8 cellular contexts compared by ENCODE assay signal in genomic region chr9:95003694-95004451, GRCh38.
DNase-seq lines count a peak whose midpoint lies in the region; ATAC-seq, FAIRE-seq and TF ChIP-seq lines count a peak whose summit lies in the region.

No MANE protein-coding gene starts in this region.

- H3K4me1 ChIP-seq in GM12878 (ENCODE audit: control insufficient read depth, insufficient read depth, low read length) (no peaks in the 10 kb centered on the region; the same call in 1 of the 2 replicates), gastrocnemius medialis (peaks cover 17 to 35% of the 10 kb centered on the region in 2 donors)

- H2AFZ ChIP-seq in GM12878 (ENCODE audit: control insufficient read depth, low read depth, low read length) = peak overlapping the region; percentile 81

- peak overlapping the region; percentile 78 for H3K9ac ChIP-seq in GM12878 (ENCODE audit: control insufficient read depth, insufficient read depth, low read length)

- H3K27ac ChIP-seq in GM12878 (ENCODE audit: control insufficient read depth, insufficient read depth) (peak overlapping the region; percentile 69), gastrocnemius medialis (peak overlapping the region; percentile 95 to 98 (median 97))

- ATAC-seq in GM21528 (IDR thresholded peaks at IDR 0.05; ENCODE audit: low FRiP score, unreplicated experiment) (peak; percentile 32), GM12878 (peak; percentile 68), gastrocnemius medialis (no peak), HG03025 (IDR thresholded peaks at IDR 0.05; ENCODE audit: low FRiP score, unreplicated experiment) (no peak)

- no peak for TF ChIP-seq RAD21 in GM12878 (IDR thresholded peaks at IDR 0.05; ENCODE audit: insufficient read depth, low read depth, low read length)

- TF ChIP-seq POLR2A in GM12878 (IDR thresholded peaks at IDR 0.05; ENCODE audit: low read depth, low read length) = no peak
- TF ChIP-seq POLR2A in gastrocnemius medialis (IDR thresholded peaks at IDR 0.05) = peak in 1 of 2 donors; percentile 9

- H3K9me3 ChIP-seq in GM12878 (replicated peaks; ENCODE audit: control insufficient read depth, insufficient read depth, low read length) (no peaks in the 10 kb centered on the region), iPS-18c (ENCODE audit: control insufficient read depth, insufficient read depth, low read length) (no peaks in the 10 kb centered on the region), gastrocnemius medialis (no peaks in the 10 kb centered on the region)

- SMC1A ChIA-PET in GM12878 (lab: Charles Lee; ENCODE audit: uncharacterized antibody, unreplicated experiment) = interaction anchor here (1.0 to 1.1 kb wide), 2 partner anchors 33 to 64 kb away, joined by 3 read pairs; no protein-coding TSS in a partner anchor

- RAD21 ChIA-PET in GM12878 (lab: Charles Lee; ENCODE audit: unreplicated experiment) = interaction anchor here (1.1 kb wide), 1 partner anchor 124 kb away, joined by 3 read pairs; no protein-coding TSS in a partner anchor

- H3K36me3 ChIP-seq in GM12878 (ENCODE audit: control insufficient read depth in 2 of 2, insufficient read depth in 2 of 2, low read length in 1 of 2) (no peaks in the 10 kb centered on the region), gastrocnemius medialis (no peaks in the 10 kb centered on the region)

- intact Hi-C loops in GM12878 (cut with micrococcal nuclease; ENCODE audit: unreplicated experiment) = loop anchor here (10.0 kb wide), 1 partner anchor 219 kb away; no protein-coding TSS in a partner anchor
- intact Hi-C loops in gastrocnemius medialis (cut with DNase I; ENCODE audit: low total_unique reads) = loop anchor here (2.0 to 10.0 kb wide), 5 partner anchors 45 to 501 kb away; no protein-coding TSS in a partner anchor

- H3K79me2 ChIP-seq in GM12878 (ENCODE audit: control insufficient read depth, insufficient read depth, low read length) = no peaks in the 10 kb centered on the region; the same call in 1 of the 2 replicates

- BruUV-seq in GM12878 (replicated peaks; lab: Mats Ljungman, UMichigan) = no TSS peak

- TF ChIP-seq EP300 in GM12878 (IDR thresholded peaks at IDR 0.05; ENCODE audit: borderline replicate concordance in 1 of 2, control insufficient read depth in 1 of 2, low read depth in 2 of 2, low read length in 2 of 2) = no peak

- no peak for FAIRE-seq in GM12878 (lab: Jason Lieb, UNC)

- DNase-seq in DMS53 (lab: John Stamatoyannopoulos, UW) (peak; percentile 74), NCI-H526 treated with DMSO at 0.1 percent for 48 hours (lab: John Stamatoyannopoulos, UW) (peak; percentile 58), GM12878 (ENCODE audit: low read depth, low spot score) (no peak), gastrocnemius medialis (peak in 1 of 2 donors; percentile 32), HPDE6-E6E7 (ENCODE audit: extremely low spot score) (no peak)

- H3K4me2 ChIP-seq in GM12878 (ENCODE audit: control insufficient read depth, insufficient read depth) = peak overlapping the region; percentile 90

- TF ChIP-seq CTCF in GM12878 (IDR thresholded peaks at IDR 0.05 in 2 of 3, conservative IDR thresholded peaks at IDR 0.05 in 1 of 3; ENCODE audit: control insufficient read depth in 2 of 3, extremely low read depth in 1 of 3, insufficient read depth in 1 of 3, low read depth in 3 of 3, low read length in 3 of 3) = no peak
- peak in 3 of 5 experiments; percentile 15 to 29 (median 23) for TF ChIP-seq CTCF in gastrocnemius medialis (IDR thresholded peaks at IDR 0.05 in 4 of 5, conservative IDR thresholded peaks at IDR 0.05 in 1 of 5)

- H3K4me3 ChIP-seq in GM12878 = peak overlapping the region; percentile 77
- H3K4me3 ChIP-seq in iPS-18c (ENCODE audit: insufficient read depth, low read depth, low read length) = peak overlapping the region; percentile 63
- H3K4me3 ChIP-seq in gastrocnemius medialis = peak overlapping the region; percentile 66 to 84 (median 82)

- CTCF ChIA-PET in GM12878 (lab: Yijun Ruan, JAX) = interaction anchor here (1.0 kb wide), 1 partner anchor 322 kb away, joined by 4 read pairs; no protein-coding TSS in a partner anchor

- in situ Hi-C loops in GM12878 (cut with MboI) = no loop called here
- in situ Hi-C loops in gastrocnemius medialis (cut with MboI; ENCODE audit: low sequenced_read_pairs in 4 of 4) = loop anchor here in 2 of 4 donors (10.0 kb wide), 1 partner anchor 219 kb away; no protein-coding TSS in a partner anchor

- H3K27me3 ChIP-seq in GM12878 (replicated peaks in 1 of 2; ENCODE audit: control insufficient read depth in 2 of 2, insufficient read depth in 2 of 2, low read length in 1 of 2) (no peaks in the 10 kb centered on the region), gastrocnemius medialis (no peaks in the 10 kb centered on the region)

- POLR2A ChIA-PET in GM12878 (lab: Charles Lee) = no interaction called here

- WGBS in GM12878 (ENCODE audit: insufficient coverage, insufficient replicate concordance, low lambda C conversion rate, missing lambda C conversion rate) = 20% methylated on average over 21 of the region's 22 CpGs

- no peaks in the 10 kb centered on the region for H4K20me1 ChIP-seq in GM12878 (ENCODE audit: control insufficient read depth, insufficient read depth)

TF ChIP-seq in GM12878, 131 proteins besides CTCF, POLR2A, EP300 and RAD21:
- TF ChIP-seq CREB1 (IDR thresholded peaks at IDR 0.05; ENCODE audit: low read depth) (0 out of 2 replicates have a peak, but pooled peaks have one; percentile 52), RFX5 (IDR thresholded peaks at IDR 0.05; ENCODE audit: low read depth, low read length) (peak; percentile 70; the same call in 1 of the 2 replicates), CREM (IDR thresholded peaks at IDR 0.05; ENCODE audit: low read depth) (0 out of 2 replicates have a peak, but pooled peaks have one; percentile 8), POU2F2 (IDR thresholded peaks at IDR 0.05; ENCODE audit: borderline replicate concordance, low read depth, low read length) (no peak)

Comparison
In these comparisons a context has a peak if more than half of its experiments do, and no peak if none do; other contexts are left out.
1. DNase-seq: peak in DMS53 (single experiment) and NCI-H526 treated with DMSO at 0.1 percent for 48 hours (single experiment); none in GM12878 (single experiment) and HPDE6-E6E7 (single experiment).
2. ATAC-seq: peak in GM21528 (single experiment) and GM12878 (single experiment); none in gastrocnemius medialis (0 of 2) and HG03025 (single experiment).
3. CTCF ChIP-seq: peak in gastrocnemius medialis (3 of 5); none in GM12878 (0 of 3).
4. Peak in every context shown above with its lines, with median percentiles within 50 percentile points of each other: H3K4me3 ChIP-seq.